ENCODE assay signal across 16 cellular contexts in genomic region chr11:13109616-13110015, GRCh38.
DNase-seq lines count a peak whose midpoint lies in the region; ATAC-seq and TF ChIP-seq lines count a peak whose summit lies in the region.
"Had no signal": no experiment of that assay in that cellular context is flagged by ENCODE, and none has a peak within 500 bp of the region (broad histone marks: within the 10 kb centered on the region; RNA-seq: fewer than 3 reads in every experiment).

No MANE protein-coding gene starts in this region.

- H3K36me3 ChIP-seq in RWPE2 (ENCODE audit: low read depth) (no peaks in the 10 kb centered on the region), trophoblast cell (ENCODE audit: control insufficient read depth in 1 of 2, insufficient read depth in 2 of 2, low read length in 2 of 2) (no peaks in the 10 kb centered on the region), BE2C (no peaks in the 10 kb centered on the region), HAP-1 (replicated peaks) (no peaks in the 10 kb centered on the region)

- H3K4me3 ChIP-seq in RWPE2 (ENCODE audit: severe bottlenecking), result no peak overlapping the region
- no peak overlapping the region for H3K4me3 ChIP-seq in trophoblast cell (ENCODE audit: low read depth, low read length)
- H3K4me3 ChIP-seq in BE2C (ENCODE audit: low read depth, low read length), result no peak overlapping the region
- no peak overlapping the region for H3K4me3 ChIP-seq in HAP-1

- H3K9ac ChIP-seq in trophoblast cell (ENCODE audit: low read length), result no peak overlapping the region

- DNase-seq in HT1080 (ENCODE audit: low read depth), result peak; percentile 55
- DNase-seq in RWPE2 (ENCODE audit: low spot score), result no peak
- DNase-seq in foreskin keratinocyte, result peak in 1 of 2 donors; percentile 47
- DNase-seq in trophoblast cell, result peak; percentile 28 to 49
- DNase-seq in BE2C, result no peak
- no peak for DNase-seq in stimulated activated naive CD8-positive, alpha-beta T cell treated with anti-CD3 and anti-CD28 coated beads, Interleukin-15, Interleukin-2, amounts not matched to agents 100 U/mL and 50 U/mL, for 24 hours
- no peak for DNase-seq in HAP-1 (ENCODE audit: low spot score in 2 of 2)
- DNase-seq: CD8-positive, alpha-beta T cell; COR-L47; DMS153; DMS79 treated with DMSO at 0.1 percent for 48 hours; EL; GOT3; H9; HFFc6; IMR-90 had no signal

- no peak overlapping the region for H3K4me2 ChIP-seq in trophoblast cell (ENCODE audit: low read length)

- H2BK5ac ChIP-seq in trophoblast cell (ENCODE audit: low read depth, low read length, poor library complexity), result peak overlapping the region; percentile 91

- ATAC-seq in RWPE2 (ENCODE audit: low read depth), result peak; percentile 45
- peak; percentile 31 for ATAC-seq in foreskin keratinocyte
- no peak for ATAC-seq in stimulated activated naive CD8-positive, alpha-beta T cell treated with anti-CD3 and anti-CD28 coated beads, Interleukin-15, Interleukin-2, amounts not matched to agents 100 U/mL and 50 U/mL, for 24 hours
- ATAC-seq: CD8-positive, alpha-beta T cell had no signal

- H3K4ac ChIP-seq in trophoblast cell (ENCODE audit: low read depth, low read length), result peak overlapping the region; percentile 20

- H3K79me1 ChIP-seq in trophoblast cell (ENCODE audit: low read length), result peaks cover 36% of the 10 kb centered on the region

- peaks cover 16% of the 10 kb centered on the region for H3K4me1 ChIP-seq in RWPE2 (ENCODE audit: insufficient read depth, poor library complexity, severe bottlenecking)
- peaks cover 26% of the 10 kb centered on the region for H3K4me1 ChIP-seq in foreskin keratinocyte
- peaks cover 13 to 19% of the 10 kb centered on the region in 2 experiments for H3K4me1 ChIP-seq in trophoblast cell (ENCODE audit: control insufficient read depth in 1 of 2, insufficient read depth in 2 of 2, low read length in 2 of 2)
- H3K4me1 ChIP-seq in BE2C, result peaks cover 2% of the 10 kb centered on the region; the same call in 1 of the 2 replicates
- no peaks in the 10 kb centered on the region for H3K4me1 ChIP-seq in HAP-1

- peak overlapping the region; percentile 80 for H2BK12ac ChIP-seq in trophoblast cell (ENCODE audit: low read length)

- H3K18ac ChIP-seq in trophoblast cell (ENCODE audit: low read length), result no peak overlapping the region

- H3K14ac ChIP-seq in trophoblast cell (ENCODE audit: low read length), result no peak overlapping the region

- H4K91ac ChIP-seq in trophoblast cell (ENCODE audit: low read depth, low read length), result peak overlapping the region; percentile 95

- H2AFZ ChIP-seq in trophoblast cell (ENCODE audit: insufficient read depth, low read length, poor library complexity), result no peak overlapping the region

- H3K27ac ChIP-seq in RWPE2 (ENCODE audit: poor library complexity, severe bottlenecking), result peak overlapping the region; percentile 80
- H3K27ac ChIP-seq in foreskin keratinocyte, result peak overlapping the region; percentile 74
- H3K27ac ChIP-seq in trophoblast cell (ENCODE audit: low read depth, low read length), result peak overlapping the region; percentile 91

- H3K23ac ChIP-seq in trophoblast cell (ENCODE audit: low read length), result no peak overlapping the region

- H3K9me3 ChIP-seq in RWPE2 (ENCODE audit: severe bottlenecking), result no peaks in the 10 kb centered on the region
- H3K9me3 ChIP-seq in trophoblast cell (ENCODE audit: insufficient read depth, low read depth, low read length), result no peaks in the 10 kb centered on the region
- no peaks in the 10 kb centered on the region for H3K9me3 ChIP-seq in BE2C
- no peaks in the 10 kb centered on the region for H3K9me3 ChIP-seq in HAP-1

- no peaks in the 10 kb centered on the region for H3K79me2 ChIP-seq in trophoblast cell (ENCODE audit: control insufficient read depth, insufficient read depth, low read length, poor library complexity)

- no peak overlapping the region for H4K8ac ChIP-seq in trophoblast cell (ENCODE audit: low read depth, low read length)

- H4K12ac ChIP-seq in trophoblast cell (ENCODE audit: low read depth, low read length), result no peak overlapping the region

- H2AK5ac ChIP-seq in trophoblast cell (ENCODE audit: low read length), result no peak overlapping the region

- no CpG with 5 or more reads among the region's 1 CpG for WGBS in trophoblast cell (ENCODE audit: extremely low coverage, insufficient coverage, insufficient read length)

- peak overlapping the region; percentile 86 for H2BK120ac ChIP-seq in trophoblast cell (ENCODE audit: insufficient read depth, low read length, poor library complexity)

- TF ChIP-seq CTCF in RWPE2 (IDR thresholded peaks at IDR 0.05; ENCODE audit: poor library complexity, severe bottlenecking), result no peak
- no peak for TF ChIP-seq CTCF in foreskin keratinocyte (conservative IDR thresholded peaks at IDR 0.05)
- TF ChIP-seq CTCF in BE2C (IDR thresholded peaks at IDR 0.05; ENCODE audit: low read depth, low read length), result no peak

- in situ Hi-C loops in HAP-1 (cut with MboI; ENCODE audit: low sequenced_read_pairs), result no loop called here

- H3K27me3 ChIP-seq in RWPE2 (ENCODE audit: insufficient read depth, poor library complexity, severe bottlenecking), result no peaks in the 10 kb centered on the region
- no peaks in the 10 kb centered on the region for H3K27me3 ChIP-seq in foreskin keratinocyte
- no peaks in the 10 kb centered on the region for H3K27me3 ChIP-seq in trophoblast cell (ENCODE audit: insufficient read depth, low read length)
- H3K27me3 ChIP-seq in BE2C, result no peaks in the 10 kb centered on the region
- H3K27me3 ChIP-seq in HAP-1 (ENCODE audit: low read depth), result no peaks in the 10 kb centered on the region

Comparison
In these comparisons a context has a peak if more than half of its experiments do, and no peak if none do; other contexts are left out.
1. DNase-seq: peak in HT1080 (single experiment) and trophoblast cell (2 of 2); none in RWPE2 (single experiment), BE2C (single experiment), stimulated activated naive CD8-positive, alpha-beta T cell treated with anti-CD3 and anti-CD28 coated beads, Interleukin-15, Interleukin-2, amounts not matched to agents 100 U/mL and 50 U/mL, for 24 hours (single experiment) and HAP-1 (0 of 2).
2. Peak in every context shown above with its lines, with median percentiles within 50 percentile points of each other: H3K27ac ChIP-seq.